ENCODE assay signal across 15 cellular contexts in the genomic region with DNA sequence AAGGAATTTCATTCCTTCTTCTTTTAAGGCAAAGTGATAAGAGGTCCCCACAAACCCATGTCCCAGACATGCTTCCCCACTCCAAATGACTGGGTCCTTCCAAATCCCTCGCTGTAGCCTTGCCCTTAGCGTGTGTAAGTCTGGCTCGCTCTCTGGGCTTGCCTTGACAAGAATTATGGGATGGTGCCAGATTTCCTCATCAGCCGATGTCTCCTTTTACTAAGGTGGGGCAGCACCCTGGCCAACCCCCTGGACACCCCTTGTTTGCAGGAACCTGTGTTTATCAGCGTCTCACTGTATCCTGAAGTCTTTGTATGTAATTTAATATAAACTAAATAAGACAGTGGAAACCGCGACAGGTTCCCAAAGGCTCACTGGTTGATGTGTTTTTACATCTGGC.
A peak's percentile ranks its signal among the peaks of the same experiment; 100 is the strongest.
DNase-seq lines count a peak whose midpoint lies in the region; ATAC-seq lines count a peak whose summit lies in the region.
"Had no signal": no experiment of that assay in that cellular context is flagged by ENCODE, and none has a peak within 500 bp of the region (broad histone marks: within the 10 kb centered on the region; RNA-seq: fewer than 3 reads in every experiment).

No MANE protein-coding gene starts in this region.

- peak overlapping the region; percentile 65 for H3K27ac ChIP-seq in caudate nucleus (ENCODE audit: low read depth, low read length)

- intact Hi-C loops in posterior vena cava (cut with DNase I): no loop called here

- in situ Hi-C loops in KBM-7 (cut with MboI; ENCODE audit: low pct_unique_long_range_greater_than_20kb, low sequenced_read_pairs): no loop called here

- DNase-seq in NCI-H1105 treated with DMSO at 0.1 percent for 48 hours (lab: John Stamatoyannopoulos, UW) (peak; percentile 47), NCI-H2196 treated with DMSO at 0.1 percent for 48 hours (lab: John Stamatoyannopoulos, UW; ENCODE audit: unreplicated experiment) (peak; percentile 39), caudate nucleus (lab: John Stamatoyannopoulos, UW) (no peak), posterior vena cava (ENCODE audit: low spot score) (peak; percentile 65), dermis blood vessel endothelial cell (no peak), KBM-7 (no peak)
- DNase-seq: ACHN; CD4-positive, CD25-positive, alpha-beta regulatory T cell; HFFc6; KG1; NCI-H1930; NCI-H345; NCI-H526 treated with DMSO at 0.1 percent for 48 hours; Right ventricle myocardium superior had no signal

- no peak for ATAC-seq in HG03095 (IDR thresholded peaks at IDR 0.05; ENCODE audit: unreplicated experiment)

Comparison
In these comparisons a context has a peak if more than half of its experiments do, and no peak if none do; other contexts are left out.
1. DNase-seq: peak in NCI-H1105 treated with DMSO at 0.1 percent for 48 hours (single experiment), NCI-H2196 treated with DMSO at 0.1 percent for 48 hours (single experiment) and posterior vena cava (single experiment); none in caudate nucleus (0 of 61), dermis blood vessel endothelial cell (single experiment) and KBM-7 (single experiment).